Comparison of ENCODE assay signal across 1 cellular context in the genomic region with DNA sequence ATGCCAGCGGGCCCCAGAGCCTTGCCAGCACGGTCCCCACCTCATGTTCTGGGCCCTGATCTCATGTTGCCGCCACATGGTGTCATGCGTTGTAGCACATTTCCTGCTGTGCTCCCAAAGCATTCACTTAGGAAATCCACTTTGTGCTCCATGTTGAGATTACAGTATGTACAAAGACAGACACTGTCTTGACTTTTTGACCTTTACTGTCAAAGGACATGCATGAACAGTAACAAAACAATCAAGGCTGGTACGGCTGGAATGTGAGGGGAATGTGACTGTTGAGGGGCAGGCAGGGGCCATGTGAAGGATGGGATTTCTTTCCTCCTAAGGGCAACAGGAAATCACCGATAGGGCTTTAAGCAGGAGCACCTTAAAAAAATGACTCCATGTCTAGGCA.
A peak's percentile ranks its signal among the peaks of the same experiment; 100 is the strongest.
TF ChIP-seq lines count a peak whose summit lies in the region.

No MANE protein-coding gene starts in this region.

TF ChIP-seq in GM12878, 131 proteins besides CTCF, POLR2A, EP300 and RAD21:
- TF ChIP-seq, protein P1, sequence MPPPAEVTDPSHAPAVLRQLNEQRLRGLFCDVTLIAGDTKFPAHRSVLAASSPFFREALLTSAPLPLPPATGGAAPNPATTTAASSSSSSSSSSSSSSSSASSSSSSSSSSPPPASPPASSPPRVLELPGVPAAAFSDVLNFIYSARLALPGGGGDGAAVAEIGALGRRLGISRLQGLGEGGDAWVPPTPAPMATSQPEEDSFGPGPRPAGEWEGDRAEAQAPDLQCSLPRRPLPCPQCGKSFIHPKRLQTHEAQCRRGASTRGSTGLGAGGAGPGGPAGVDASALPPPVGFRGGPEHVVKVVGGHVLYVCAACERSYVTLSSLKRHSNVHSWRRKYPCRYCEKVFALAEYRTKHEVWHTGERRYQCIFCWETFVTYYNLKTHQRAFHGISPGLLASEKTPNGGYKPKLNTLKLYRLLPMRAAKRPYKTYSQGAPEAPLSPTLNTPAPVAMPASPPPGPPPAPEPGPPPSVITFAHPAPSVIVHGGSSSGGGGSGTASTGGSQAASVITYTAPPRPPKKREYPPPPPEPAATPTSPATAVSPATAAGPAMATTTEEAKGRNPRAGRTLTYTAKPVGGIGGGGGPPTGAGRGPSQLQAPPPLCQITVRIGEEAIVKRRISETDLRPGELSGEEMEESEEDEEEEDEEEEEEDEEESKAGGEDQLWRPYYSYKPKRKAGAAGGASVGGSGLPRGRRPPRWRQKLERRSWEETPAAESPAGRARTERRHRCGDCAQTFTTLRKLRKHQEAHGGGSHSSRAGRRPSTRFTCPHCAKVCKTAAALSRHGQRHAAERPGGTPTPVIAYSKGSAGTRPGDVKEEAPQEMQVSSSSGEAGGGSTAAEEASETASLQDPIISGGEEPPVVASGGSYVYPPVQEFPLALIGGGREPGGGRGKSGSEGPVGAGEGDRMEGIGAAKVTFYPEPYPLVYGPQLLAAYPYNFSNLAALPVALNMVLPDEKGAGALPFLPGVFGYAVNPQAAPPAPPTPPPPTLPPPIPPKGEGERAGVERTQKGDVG (CRISPR knock-in tag; IDR thresholded peaks at IDR 0.05): no peak
- TF ChIP-seq, protein P2, sequence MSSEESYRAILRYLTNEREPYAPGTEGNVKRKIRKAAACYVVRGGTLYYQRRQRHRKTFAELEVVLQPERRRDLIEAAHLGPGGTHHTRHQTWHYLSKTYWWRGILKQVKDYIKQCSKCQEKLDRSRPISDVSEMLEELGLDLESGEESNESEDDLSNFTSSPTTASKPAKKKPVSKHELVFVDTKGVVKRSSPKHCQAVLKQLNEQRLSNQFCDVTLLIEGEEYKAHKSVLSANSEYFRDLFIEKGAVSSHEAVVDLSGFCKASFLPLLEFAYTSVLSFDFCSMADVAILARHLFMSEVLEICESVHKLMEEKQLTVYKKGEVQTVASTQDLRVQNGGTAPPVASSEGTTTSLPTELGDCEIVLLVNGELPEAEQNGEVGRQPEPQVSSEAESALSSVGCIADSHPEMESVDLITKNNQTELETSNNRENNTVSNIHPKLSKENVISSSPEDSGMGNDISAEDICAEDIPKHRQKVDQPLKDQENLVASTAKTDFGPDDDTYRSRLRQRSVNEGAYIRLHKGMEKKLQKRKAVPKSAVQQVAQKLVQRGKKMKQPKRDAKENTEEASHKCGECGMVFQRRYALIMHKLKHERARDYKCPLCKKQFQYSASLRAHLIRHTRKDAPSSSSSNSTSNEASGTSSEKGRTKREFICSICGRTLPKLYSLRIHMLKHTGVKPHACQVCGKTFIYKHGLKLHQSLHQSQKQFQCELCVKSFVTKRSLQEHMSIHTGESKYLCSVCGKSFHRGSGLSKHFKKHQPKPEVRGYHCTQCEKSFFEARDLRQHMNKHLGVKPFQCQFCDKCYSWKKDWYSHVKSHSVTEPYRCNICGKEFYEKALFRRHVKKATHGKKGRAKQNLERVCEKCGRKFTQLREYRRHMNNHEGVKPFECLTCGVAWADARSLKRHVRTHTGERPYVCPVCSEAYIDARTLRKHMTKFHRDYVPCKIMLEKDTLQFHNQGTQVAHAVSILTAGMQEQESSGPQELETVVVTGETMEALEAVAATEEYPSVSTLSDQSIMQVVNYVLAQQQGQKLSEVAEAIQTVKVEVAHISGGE (CRISPR knock-in tag; IDR thresholded peaks at IDR 0.05): no peak
- 0 out of 2 replicates have a peak, but pooled peaks have one; percentile 21 for TF ChIP-seq POLR2AphosphoS5 (IDR thresholded peaks at IDR 0.05; ENCODE audit: low read length)
- TF ChIP-seq, protein P3, sequence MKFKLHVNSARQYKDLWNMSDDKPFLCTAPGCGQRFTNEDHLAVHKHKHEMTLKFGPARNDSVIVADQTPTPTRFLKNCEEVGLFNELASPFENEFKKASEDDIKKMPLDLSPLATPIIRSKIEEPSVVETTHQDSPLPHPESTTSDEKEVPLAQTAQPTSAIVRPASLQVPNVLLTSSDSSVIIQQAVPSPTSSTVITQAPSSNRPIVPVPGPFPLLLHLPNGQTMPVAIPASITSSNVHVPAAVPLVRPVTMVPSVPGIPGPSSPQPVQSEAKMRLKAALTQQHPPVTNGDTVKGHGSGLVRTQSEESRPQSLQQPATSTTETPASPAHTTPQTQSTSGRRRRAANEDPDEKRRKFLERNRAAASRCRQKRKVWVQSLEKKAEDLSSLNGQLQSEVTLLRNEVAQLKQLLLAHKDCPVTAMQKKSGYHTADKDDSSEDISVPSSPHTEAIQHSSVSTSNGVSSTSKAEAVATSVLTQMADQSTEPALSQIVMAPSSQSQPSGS (IDR thresholded peaks at IDR 0.05; ENCODE audit: low read length): no peak
- TF ChIP-seq NBN (IDR thresholded peaks at IDR 0.05): no peak
- TF ChIP-seq ZNF207 (IDR thresholded peaks at IDR 0.05; ENCODE audit: borderline replicate concordance): no peak
- no peak for TF ChIP-seq SMC3 (IDR thresholded peaks at IDR 0.05; ENCODE audit: borderline replicate concordance, low read length)
